Comparison of ENCODE assay signal across 22 cellular contexts in genomic region chr2:238255636-238256035, GRCh38. TPM values are rescaled to one million over a fixed set of nuclear protein-coding genes. Genes with fewer than 3 reads are reported as not detected.
A peak's percentile ranks its signal among the peaks of the same experiment; 100 is the strongest.
DNase-seq lines count a peak whose midpoint lies in the region; ATAC-seq and TF ChIP-seq lines count a peak whose summit lies in the region.
"Had no signal": no experiment of that assay in that cellular context is flagged by ENCODE, and none has a peak within 500 bp of the region (broad histone marks: within the 10 kb centered on the region; RNA-seq: fewer than 3 reads in every experiment).

No MANE protein-coding gene starts in this region.

- ATAC-seq in left ventricle myocardium superior: no peak
- no peak for ATAC-seq in left cardiac atrium
- ATAC-seq in aorta (ENCODE audit: low FRiP score): no peak
- no peak for ATAC-seq in omental fat pad (ENCODE audit: low FRiP score)
- ATAC-seq in naive thymus-derived CD4-positive, alpha-beta T cell: no peak

- H3K27ac ChIP-seq in SK-N-MC: peak overlapping the region; percentile 14; the same call in 1 of the 2 replicates
- no peak overlapping the region for H3K27ac ChIP-seq in aorta (ENCODE audit: low read depth in 1 of 2, low read length in 2 of 2)
- no peak overlapping the region for H3K27ac ChIP-seq in naive thymus-derived CD4-positive, alpha-beta T cell (ENCODE audit: low read depth, low read length)
- H3K27ac ChIP-seq: A549, PC-9 had no signal

- H3K27me3 ChIP-seq in aorta (ENCODE audit: control insufficient read depth in 1 of 2, insufficient read depth in 2 of 2, low read length in 1 of 2): no peaks in the 10 kb centered on the region
- H3K27me3 ChIP-seq in naive thymus-derived CD4-positive, alpha-beta T cell (ENCODE audit: control insufficient read depth in 2 of 2, insufficient read depth in 2 of 2, low read length in 2 of 2): no peaks in the 10 kb centered on the region
- H3K27me3 ChIP-seq: BE2C had no signal

- H3K27me3 Mint-ChIP-seq in nephron (ENCODE audit: low read depth): no peaks in the 10 kb centered on the region
- H3K27me3 Mint-ChIP-seq in naive thymus-derived CD4-positive, alpha-beta T cell: no peaks in the 10 kb centered on the region
- H3K27me3 Mint-ChIP-seq: CD4-positive, alpha-beta memory T cell; IgD-negative memory B cell had no signal

- no peak overlapping the region for H3K9ac ChIP-seq in SK-N-MC (ENCODE audit: insufficient read length)

- intact Hi-C loops in left ventricle myocardium superior (cut with micrococcal nuclease) (no loop called here), left cardiac atrium (cut with DNase I) (no loop called here), aorta (cut with DNase I) (no loop called here)
- intact Hi-C loops in naive thymus-derived CD4-positive, alpha-beta T cell (cut with micrococcal nuclease): loop anchor here in 1 of 2 donors (2.0 kb wide), 1 partner anchor 15 kb away; the partner anchor contains the start of gene HES6

- no peaks in the 10 kb centered on the region for H3K4me1 ChIP-seq in aorta (ENCODE audit: control insufficient read depth in 1 of 2, insufficient read depth in 2 of 2, low read length in 2 of 2)
- H3K4me1 ChIP-seq in naive thymus-derived CD4-positive, alpha-beta T cell (ENCODE audit: control insufficient read depth in 2 of 2, insufficient read depth in 2 of 2, low read length in 2 of 2): no peaks in the 10 kb centered on the region
- H3K4me1 ChIP-seq: Caco-2 had no signal

- WGBS in aorta, 2 donors: 86 to 87% methylated on average over 8 of the region's 8 CpGs

- POLR2A ChIA-PET in naive thymus-derived CD4-positive, alpha-beta T cell (lab: Charles Lee): no interaction called here

- peak overlapping the region in 2 of 3 experiments; percentile 29 to 35 for H3K27ac Mint-ChIP-seq in nephron
- H3K27ac Mint-ChIP-seq in naive thymus-derived CD4-positive, alpha-beta T cell: peak overlapping the region in 1 of 9 donors; percentile 23
- H3K27ac Mint-ChIP-seq: IgD-negative memory B cell had no signal

- H3K4me3 Mint-ChIP-seq in nephron: peak overlapping the region in 1 of 3 experiments; percentile 32
- no peak overlapping the region for H3K4me3 Mint-ChIP-seq in naive thymus-derived CD4-positive, alpha-beta T cell
- H3K4me3 Mint-ChIP-seq: CD4-positive, alpha-beta memory T cell; IgD-negative memory B cell had no signal

- peak; percentile 3 for DNase-seq in left ventricle myocardium superior
- no peak for DNase-seq in left cardiac atrium
- no peak for DNase-seq in SK-N-MC (ENCODE audit: low read depth, low spot score)
- peak; percentile 11 to 38 for DNase-seq in aorta
- DNase-seq in omental fat pad (ENCODE audit: low spot score): no peak
- no peak for DNase-seq in naive thymus-derived CD4-positive, alpha-beta T cell
- DNase-seq: BE2C; Caco-2; CD4-positive, alpha-beta memory T cell; DMS153; GOT3; HCEC 1CT; NCI-H1105; NCI-H146; NCI-H2029; NCI-H2227 treated with DMSO at 0.1 percent for 48 hours; NCI-H510A; PC-9; RPMI8226 had no signal

- peaks cover 7% of the 10 kb centered on the region; the same call in 1 of the 2 replicates for H3K36me3 ChIP-seq in SK-N-MC (ENCODE audit: insufficient read depth, low read length)
- H3K36me3 ChIP-seq in aorta (ENCODE audit: control insufficient read depth in 1 of 2, insufficient read depth in 2 of 2, low read length in 1 of 2): peaks cover 3 to 7% of the 10 kb centered on the region in 2 donors
- peaks cover 0 to 80% (median 3%) of the 10 kb centered on the region in 3 experiments for H3K36me3 ChIP-seq in naive thymus-derived CD4-positive, alpha-beta T cell (ENCODE audit: control insufficient read depth in 2 of 3, insufficient read depth in 3 of 3, low read length in 3 of 3)

- CTCF ChIA-PET in naive thymus-derived CD4-positive, alpha-beta T cell (lab: Charles Lee): interaction anchor here (0.6 kb wide), 1 partner anchor 194 kb away, joined by 3 read pairs; no protein-coding TSS in a partner anchor

- H3K9me3 Mint-ChIP-seq in nephron: no peaks in the 10 kb centered on the region
- no peaks in the 10 kb centered on the region for H3K9me3 Mint-ChIP-seq in naive thymus-derived CD4-positive, alpha-beta T cell
- H3K9me3 Mint-ChIP-seq: CD4-positive, alpha-beta memory T cell; IgD-negative memory B cell had no signal

- TF ChIP-seq CTCF in nephron (IDR thresholded peaks at IDR 0.05; ENCODE audit: unreplicated experiment in 3 of 3): no peak
- no peak for TF ChIP-seq CTCF in omental fat pad (IDR thresholded peaks at IDR 0.05)

- peaks cover 56% of the 10 kb centered on the region for H3K4me1 Mint-ChIP-seq in nephron
- H3K4me1 Mint-ChIP-seq in naive thymus-derived CD4-positive, alpha-beta T cell: peaks cover 0 to 14% (median 0%) of the 10 kb centered on the region in 7 donors
- H3K4me1 Mint-ChIP-seq: IgD-negative memory B cell had no signal

- H3K9me3 ChIP-seq in SK-N-MC (ENCODE audit: low read depth, low read length) (no peaks in the 10 kb centered on the region), aorta (ENCODE audit: control insufficient read depth, low read length) (no peaks in the 10 kb centered on the region)
- H3K9me3 ChIP-seq in naive thymus-derived CD4-positive, alpha-beta T cell (ENCODE audit: control insufficient read depth in 2 of 3, low read length in 3 of 3): no peaks in the 10 kb centered on the region
- H3K9me3 ChIP-seq: A549, BE2C, Caco-2 had no signal

- H3K4me3 ChIP-seq in SK-N-MC (no peak overlapping the region), aorta (ENCODE audit: low read length in 2 of 2) (no peak overlapping the region)
- no peak overlapping the region for H3K4me3 ChIP-seq in naive thymus-derived CD4-positive, alpha-beta T cell (ENCODE audit: low read length)
- H3K4me3 ChIP-seq: A549, PC-9 had no signal

- peaks cover 25% of the 10 kb centered on the region for H3K36me3 Mint-ChIP-seq in nephron (ENCODE audit: low read depth)
- H3K36me3 Mint-ChIP-seq in naive thymus-derived CD4-positive, alpha-beta T cell: peaks cover 0 to 49% (median 14%) of the 10 kb centered on the region in 5 donors
- H3K36me3 Mint-ChIP-seq: IgD-negative memory B cell had no signal

RNA-seq across cellular contexts. Expression of gene HES6, which starts 15.8 kb away (rescaled TPM):
- total RNA-seq in left ventricle myocardium superior (2.7 TPM), left cardiac atrium (1 to 10 TPM; 3.8 to 4.3 TPM), aorta (1 to 10 TPM; 3.3 to 5.2 TPM), omental fat pad (1 to 10 TPM; 5.3 to 9.1 (median 5.6) TPM)
- polyA plus RNA-seq in aorta: 1 to 10 TPM; 3.3 to 9.4 TPM
- total RNA-seq in naive thymus-derived CD4-positive, alpha-beta T cell: 1 to 10 TPM in 4 of 5 experiments, under 1 TPM in 1; 0.73 to 2.7 (median 2.4) TPM
- polyA plus RNA-seq in naive thymus-derived CD4-positive, alpha-beta T cell: 1 to 10 TPM in 1 of 2 donors, under 1 TPM in 1; 0.61 to 1.3 TPM

RNA-seq across cellular contexts. Expression of gene PER2, which starts 32.8 kb away (rescaled TPM):
- total RNA-seq in left ventricle myocardium superior: 4.5 TPM
- 1 to 10 TPM; 6.4 to 8.1 TPM for total RNA-seq in left cardiac atrium
- 10 to 100 TPM; 22.0 to 25.1 TPM for total RNA-seq in aorta
- polyA plus RNA-seq in aorta: 1 to 10 TPM; 2.0 to 6.1 TPM
- total RNA-seq in omental fat pad: 10 to 100 TPM in 3 of 4 donors, 1 to 10 TPM in 1; 5.3 to 36.4 (median 15.4) TPM
- 10 to 100 TPM; 13.5 to 28.6 (median 14.3) TPM for total RNA-seq in naive thymus-derived CD4-positive, alpha-beta T cell
- 10 to 100 TPM in 1 of 2 donors, 1 to 10 TPM in 1; 7.0 to 10.1 TPM for polyA plus RNA-seq in naive thymus-derived CD4-positive, alpha-beta T cell

RNA-seq across cellular contexts. Expression of gene ILKAP, which starts 52.1 kb away (rescaled TPM):
- total RNA-seq in left ventricle myocardium superior: 26.7 TPM
- 10 to 100 TPM; 23.4 to 27.9 TPM for total RNA-seq in left cardiac atrium
- 10 to 100 TPM; 48.4 to 50.7 TPM for total RNA-seq in aorta
- 100 to 1,000 TPM in 1 of 2 donors, 10 to 100 TPM in 1; 19.4 to 149 TPM for polyA plus RNA-seq in aorta
- 10 to 100 TPM; 20.2 to 51.8 (median 29.7) TPM for total RNA-seq in omental fat pad
- 100 to 1,000 TPM in 2 of 5 experiments, 10 to 100 TPM in 3; 68.1 to 126 (median 90.9) TPM for total RNA-seq in naive thymus-derived CD4-positive, alpha-beta T cell
- 10 to 100 TPM; 40.6 to 48.1 TPM for polyA plus RNA-seq in naive thymus-derived CD4-positive, alpha-beta T cell

Comparison
In these comparisons a context has a peak if more than half of its experiments do, and no peak if none do; other contexts are left out.
1. DNase-seq: peak in left ventricle myocardium superior (single experiment) and aorta (2 of 2); none in left cardiac atrium (single experiment), SK-N-MC (single experiment), omental fat pad (single experiment) and naive thymus-derived CD4-positive, alpha-beta T cell (0 of 9).